In the genomic region with DNA sequence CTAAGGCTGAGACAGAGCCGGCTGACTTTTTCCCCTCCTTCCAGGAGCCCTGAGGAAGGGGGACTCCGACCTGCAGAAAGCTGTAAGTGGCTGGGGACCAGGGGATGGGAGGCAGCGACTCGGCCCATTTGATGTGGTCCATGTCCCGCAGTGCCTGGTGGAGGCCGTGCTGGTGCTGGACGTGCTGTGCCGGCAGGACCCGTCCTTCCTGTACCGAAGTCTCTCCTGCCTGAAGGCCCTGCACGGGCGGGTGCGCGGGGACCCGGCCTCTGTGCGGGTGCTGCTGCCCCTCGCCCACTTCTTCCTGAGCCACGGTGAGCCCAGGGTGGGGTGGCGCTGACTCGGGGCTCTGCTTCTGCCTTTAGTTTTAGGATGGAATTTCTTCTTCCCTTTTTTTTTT, we compare ENCODE assay signal across 28 cellular contexts.
"Had no signal": no experiment of that assay in that cellular context is flagged by ENCODE, and none has a peak within 500 bp of the region (broad histone marks: within the 10 kb centered on the region; RNA-seq: fewer than 3 reads in every experiment).

No MANE protein-coding gene starts in this region.

- H3K36me3 ChIP-seq: neural progenitor cell, ovary, uterus had no signal

- DNase-seq: naive thymus-derived CD4-positive, alpha-beta T cell; natural killer cell; occipital lobe; ovary; posterior cingulate gyrus; psoas muscle; stimulated activated CD4-positive, alpha-beta T cell treated with anti-CD3 and anti-CD28 coated beads, Interleukin-15, amount 100 ng/mL, for 24 hours; stimulated activated CD4-positive, alpha-beta T cell treated with anti-CD3 and anti-CD28 coated beads, Interleukin-2, amount 100 ng/mL, for 24 hours; stimulated activated CD4-positive, alpha-beta T cell treated with anti-CD3 and anti-CD28 coated beads, Interleukin-2, amount 100 ng/mL, for 48 hours; stimulated activated CD4-positive, alpha-beta T cell treated with anti-CD3 and anti-CD28 coated beads, Interleukin-4, amount 100 ng/mL, for 24 hours; stimulated activated naive B cell treated with anti-CD40 and anti-IgM and Interleukin-4, amounts not matched to agents 10 μg/mL and 1 μg/mL and 100 μg/mL, for 72 hours; stimulated activated naive CD4-positive, alpha-beta T cell treated with Interleukin-2 at 50 U/mL for 16 hours; stomach; thyroid gland; upper lobe of right lung; uterus had no signal

- H3K9me3 ChIP-seq: ovary, psoas muscle, stomach, thoracic aorta, thyroid gland, tibial nerve, upper lobe of right lung, uterus had no signal

- H3K36me3 Mint-ChIP-seq: natural killer cell, neural progenitor cell, type B pancreatic cell had no signal

- H3K4me3 Mint-ChIP-seq: naive thymus-derived CD4-positive, alpha-beta T cell; natural killer cell; nephron; neural progenitor cell; stimulated activated effector memory CD8-positive, alpha-beta T cell treated with anti-CD3 and anti-CD28 coated beads, Interleukin-12 subunit alpha, Interleukin-12 subunit beta, amount 100 ng/mL, for 72 hours; stimulated activated naive B cell treated with anti-CD40 and anti-IgM and Interleukin-4, amounts not matched to agents 10 μg/mL and 1 μg/mL and 100 μg/mL, for 72 hours; stimulated activated naive CD8-positive, alpha-beta T cell treated with anti-CD3 and anti-CD28 coated beads, Interleukin-15, Interleukin-2, amounts not matched to agents 100 ng/mL and 50 ng/mL, for 24 hours; type B pancreatic cell had no signal

- H3K4me3 ChIP-seq: neural progenitor cell, ovary, psoas muscle, skin epidermis, smooth muscle cell, stomach, thoracic aorta, thyroid gland, tibial nerve, upper lobe of right lung, uterus had no signal

- H2AFZ ChIP-seq: neural progenitor cell, parathyroid adenoma had no signal

- H3K27me3 Mint-ChIP-seq: naive thymus-derived CD4-positive, alpha-beta T cell; progenitor cell of endocrine pancreas; stimulated activated naive B cell treated with anti-CD40 and anti-IgM and Interleukin-4, amounts not matched to agents 10 μg/mL and 1 μg/mL and 100 μg/mL, for 72 hours; stimulated activated naive CD8-positive, alpha-beta T cell treated with anti-CD3 and anti-CD28 coated beads, Interleukin-15, Interleukin-2, amounts not matched to agents 100 ng/mL and 50 ng/mL, for 24 hours; type B pancreatic cell had no signal

- H3K27ac Mint-ChIP-seq: naive thymus-derived CD4-positive, alpha-beta T cell; natural killer cell; nephron; neural progenitor cell; progenitor cell of endocrine pancreas; stimulated activated effector memory CD8-positive, alpha-beta T cell treated with anti-CD3 and anti-CD28 coated beads, Interleukin-12 subunit alpha, Interleukin-12 subunit beta, amount 100 ng/mL, for 72 hours; stimulated activated naive CD8-positive, alpha-beta T cell treated with anti-CD3 and anti-CD28 coated beads, Interleukin-15, Interleukin-2, amounts not matched to agents 100 ng/mL and 50 ng/mL, for 24 hours; type B pancreatic cell had no signal

- H3K27ac ChIP-seq: neural progenitor cell, ovary, parathyroid adenoma, psoas muscle, stomach, thoracic aorta, thyroid gland, tibial nerve, upper lobe of right lung, uterus had no signal

- H3K4me1 ChIP-seq: neural progenitor cell, parathyroid adenoma, psoas muscle, stomach, thyroid gland, tibial nerve, upper lobe of right lung, uterus had no signal

- H3K9ac ChIP-seq: neural progenitor cell, parathyroid adenoma had no signal

- H3K9me3 Mint-ChIP-seq: naive thymus-derived CD4-positive, alpha-beta T cell; natural killer cell; nephron; neural progenitor cell; stimulated activated effector memory CD8-positive, alpha-beta T cell treated with anti-CD3 and anti-CD28 coated beads, Interleukin-12 subunit alpha, Interleukin-12 subunit beta, amount 100 ng/mL, for 72 hours; stimulated activated naive B cell treated with anti-CD40 and anti-IgM and Interleukin-4, amounts not matched to agents 10 μg/mL and 1 μg/mL and 100 μg/mL, for 72 hours; stimulated activated naive CD8-positive, alpha-beta T cell treated with anti-CD3 and anti-CD28 coated beads, Interleukin-15, Interleukin-2, amounts not matched to agents 100 ng/mL and 50 ng/mL, for 24 hours; type B pancreatic cell had no signal

- H3K4me2 ChIP-seq: neural progenitor cell, smooth muscle cell had no signal

- ATAC-seq: naive thymus-derived CD4-positive, alpha-beta T cell; natural killer cell; psoas muscle; sciatic nerve; stimulated activated effector memory CD8-positive, alpha-beta T cell treated with anti-CD3 and anti-CD28 coated beads, Interleukin-12 subunit alpha, Interleukin-12 subunit beta, amount 100 ng/mL, for 72 hours; stimulated activated naive B cell treated with anti-CD40 and anti-IgM and Interleukin-4, amounts not matched to agents 10 μg/mL and 1 μg/mL and 100 μg/mL, for 72 hours had no signal

- H3K79me2 ChIP-seq: parathyroid adenoma had no signal

- H3K4me1 Mint-ChIP-seq: natural killer cell, nephron, neural progenitor cell had no signal

- H3K27me3 ChIP-seq: neural progenitor cell, ovary, stomach, thyroid gland, tibial nerve, upper lobe of right lung, uterus had no signal
